8 cellular contexts compared by ENCODE assay signal in genomic region chr19:10403137-10404021, GRCh38. TPM values are rescaled to one million over a fixed set of nuclear protein-coding genes. Genes with fewer than 3 reads are reported as not detected.
A peak's percentile ranks its signal among the peaks of the same experiment; 100 is the strongest.
DNase-seq lines count a peak whose midpoint lies in the region; ATAC-seq and TF ChIP-seq lines count a peak whose summit lies in the region.

Gene CDC37 (minus strand): TSS chr19:10403542. CDS start chr19:10403479, 63 bp downstream.

- peaks cover 69% of the 10 kb centered on the region for H3K4me1 Mint-ChIP-seq in activated CD4-positive, alpha-beta T cell treated with anti-CD3 and anti-CD28 coated beads, Interleukin-2, amount 10 ng/mL, durations not matched to agents 7 days and 5 days

- H3K9me3 Mint-ChIP-seq in activated CD4-positive, alpha-beta T cell treated with anti-CD3 and anti-CD28 coated beads, Interleukin-2, amount 10 ng/mL, durations not matched to agents 7 days and 5 days = no peaks in the 10 kb centered on the region

- no peaks in the 10 kb centered on the region for H3K27me3 Mint-ChIP-seq in activated CD4-positive, alpha-beta T cell treated with anti-CD3 and anti-CD28 coated beads, Interleukin-2, amount 10 ng/mL, durations not matched to agents 7 days and 5 days

- H3K36me3 Mint-ChIP-seq in activated CD4-positive, alpha-beta T cell treated with anti-CD3 and anti-CD28 coated beads, Interleukin-2, amount 10 ng/mL, durations not matched to agents 7 days and 5 days (ENCODE audit: low read depth) = peaks cover 13% of the 10 kb centered on the region

- H3K27me3 ChIP-seq in BLaER1 (no peaks in the 10 kb centered on the region), left lung (peaks cover 5 to 31% of the 10 kb centered on the region in 2 donors)

- H3K36me3 ChIP-seq in BLaER1 (peaks cover 29% of the 10 kb centered on the region), left lung (peaks cover 0 to 15% of the 10 kb centered on the region in 2 donors)

- peak; percentile 80 for ATAC-seq in GM19328 (IDR thresholded peaks at IDR 0.05; ENCODE audit: unreplicated experiment)
- peak; percentile 75 for ATAC-seq in HG03520 (IDR thresholded peaks at IDR 0.05; ENCODE audit: unreplicated experiment)
- ATAC-seq in left lung = peak; percentile 94

- peak within 1 kb of the TSS; percentile 97 for H3K4me2 ChIP-seq in BLaER1

- POLR2A ChIA-PET in activated CD4-positive, alpha-beta T cell treated with anti-CD3 and anti-CD28 coated beads, Interleukin-2, amount 10 ng/mL, durations not matched to agents 7 days and 5 days (lab: Charles Lee) = no interaction called here

- H3K27ac ChIP-seq in BLaER1 = peak within 1 kb of the TSS; percentile 84
- H3K27ac ChIP-seq in left lung = peak within 1 kb of the TSS; percentile 67 to 80

- peaks cover 54% of the 10 kb centered on the region for H4K20me1 ChIP-seq in BLaER1

- CTCF ChIA-PET in activated CD4-positive, alpha-beta T cell treated with anti-CD3 and anti-CD28 coated beads, Interleukin-2, amount 10 ng/mL, durations not matched to agents 7 days and 5 days (lab: Charles Lee) = interaction anchor here (0.5 to 19.2 kb wide), 19 partner anchors 11 to 301 kb away, joined by 3 to 612 read pairs (median 5); partner anchors contain the start of genes ANGPTL6, ICAM5, P2RY11 and PDE4A

- peak within 1 kb of the TSS; percentile 94 for H3K9ac ChIP-seq in BLaER1

- no peaks in the 10 kb centered on the region for H3K9me3 ChIP-seq in BLaER1
- H3K9me3 ChIP-seq in left lung = no peaks in the 10 kb centered on the region

- peak within 1 kb of the TSS; percentile 93 for H3K4me3 ChIP-seq in BLaER1
- H3K4me3 ChIP-seq in left lung = peak within 1 kb of the TSS; percentile 91 to 96

- peak within 1 kb of the TSS; percentile 97 for H3K4me3 Mint-ChIP-seq in activated CD4-positive, alpha-beta T cell treated with anti-CD3 and anti-CD28 coated beads, Interleukin-2, amount 10 ng/mL, durations not matched to agents 7 days and 5 days

- peaks cover 78% of the 10 kb centered on the region for H3K4me1 ChIP-seq in BLaER1
- H3K4me1 ChIP-seq in left lung = peaks cover 24 to 91% of the 10 kb centered on the region in 2 donors

- TF ChIP-seq CTCF in left lung (IDR thresholded peaks at IDR 0.05) = no peak

- intact Hi-C loops in left lung (cut with DNase I) = no loop called here

- DNase-seq in NCI-H69 (lab: John Stamatoyannopoulos, UW) (peak; percentile 99), cortex of kidney (lab: John Stamatoyannopoulos, UW) (peak; percentile 94), left lung (peak; percentile 96 to 98)
- peak; percentile 97 for DNase-seq in activated CD4-positive, alpha-beta T cell treated with anti-CD3 and anti-CD28 coated beads, Interleukin-2, amount 10 ng/mL, durations not matched to agents 7 days and 5 days
- peak; percentile 96 for DNase-seq in stimulated activated CD4-positive, alpha-beta T cell treated with anti-CD3 and anti-CD28 coated beads, Interleukin-2, amount 100 ng/mL, for 4 hours (ENCODE audit: low read depth)

- peak within 1 kb of the TSS; percentile 92 for H3K27ac Mint-ChIP-seq in activated CD4-positive, alpha-beta T cell treated with anti-CD3 and anti-CD28 coated beads, Interleukin-2, amount 10 ng/mL, durations not matched to agents 7 days and 5 days

RNA-seq across cellular contexts. Expression of gene CDC37, which starts in this region (rescaled TPM):
- total RNA-seq in activated CD4-positive, alpha-beta T cell treated with anti-CD3 and anti-CD28 coated beads, Interleukin-2, amount 10 ng/mL, durations not matched to agents 7 days and 5 days = 100 to 1,000 TPM; 200 to 205 TPM
- total RNA-seq in left lung = 100 to 1,000 TPM; 120 to 148 TPM

Comparison
In these comparisons a context has a peak if more than half of its experiments do, and no peak if none do; other contexts are left out.
1. Peak in every context shown above with its lines: DNase-seq, ATAC-seq, H3K4me3 ChIP-seq and H3K27ac ChIP-seq.